Comparison of ENCODE assay signal across 19 cellular contexts in the genomic region with DNA sequence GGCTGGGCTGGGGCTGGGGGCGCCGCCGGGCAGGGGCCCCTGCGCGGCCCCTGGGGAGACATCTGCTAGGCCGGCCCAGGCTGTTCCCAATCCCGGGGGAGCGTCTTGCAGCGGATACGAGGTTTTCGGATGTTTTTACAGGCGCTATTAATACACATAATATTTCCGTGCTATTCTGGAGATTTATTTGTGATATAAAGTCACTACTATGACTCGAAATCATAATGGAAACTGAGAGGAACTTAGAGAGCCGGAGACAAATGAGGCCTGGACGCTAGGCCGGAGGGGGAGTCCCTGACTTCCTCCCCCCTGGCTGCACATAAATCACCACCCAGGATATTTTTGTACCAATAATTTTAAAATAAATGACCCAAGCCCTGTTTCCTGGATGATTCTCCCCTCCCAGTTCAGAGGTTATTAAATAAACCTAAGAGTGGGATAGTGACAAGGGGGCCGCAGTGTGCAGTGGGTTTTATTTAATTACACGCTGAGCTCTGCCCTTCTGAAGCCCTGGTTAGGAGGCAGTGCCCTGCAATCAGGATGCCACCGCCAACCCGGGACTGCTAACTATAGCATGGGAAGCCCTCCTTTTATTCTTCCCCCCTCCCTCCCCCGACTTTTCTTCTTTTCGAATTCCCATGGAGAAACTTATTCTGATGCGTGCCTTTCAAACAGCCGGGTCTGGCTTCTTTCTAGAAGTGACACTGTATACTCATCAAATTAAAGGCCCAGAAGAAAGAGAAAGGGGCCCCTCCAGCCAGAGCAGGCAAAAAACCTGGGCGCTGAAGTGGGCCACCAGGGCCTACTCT.
DNase-seq lines count a peak whose midpoint lies in the region; ATAC-seq and TF ChIP-seq lines count a peak whose summit lies in the region.
"Had no signal": no experiment of that assay in that cellular context is flagged by ENCODE, and none has a peak within 500 bp of the region (broad histone marks: within the 10 kb centered on the region; RNA-seq: fewer than 3 reads in every experiment).

No MANE protein-coding gene starts in this region.

- WGBS in testis, 2 donors = 38 to 46% methylated on average over 18 to 26 of the region's 26 CpGs

- H3K9ac ChIP-seq in HUES6 (ENCODE audit: low read length) (no peak overlapping the region), mucosa of stomach (ENCODE audit: low read length) (peak overlapping the region; percentile 78)

- H3K27ac ChIP-seq in HUES6 (ENCODE audit: low read depth, low read length) (no peak overlapping the region), testis (no peak overlapping the region)
- H3K27ac ChIP-seq: body of pancreas, PC-9, VCaP had no signal

- H3K4me3 ChIP-seq in HUES6 (ENCODE audit: low read depth, low read length) (peak overlapping the region; percentile 74), mucosa of stomach (ENCODE audit: low read length) (peak overlapping the region; percentile 67), testis (peak overlapping the region; percentile 6 to 39)
- H3K4me3 ChIP-seq: body of pancreas, PC-9 had no signal

- H3K4me1 ChIP-seq in HUES6 (ENCODE audit: control insufficient read depth, insufficient read depth, low read length) = peaks cover 41% of the 10 kb centered on the region
- peaks cover 42% of the 10 kb centered on the region for H3K4me1 ChIP-seq in mucosa of stomach (ENCODE audit: control insufficient read depth, insufficient read depth, low read length)
- no peaks in the 10 kb centered on the region for H3K4me1 ChIP-seq in testis

- intact Hi-C loops in Right ventricle myocardium superior (cut with DNase I) (no loop called here), testis (cut with DNase I; ENCODE audit: low total_unique reads) (no loop called here)

- no peak for TF ChIP-seq POLR2A in testis (IDR thresholded peaks at IDR 0.05)

- H3K27me3 ChIP-seq in HUES6 (ENCODE audit: control insufficient read depth, insufficient read depth, low read length) (peaks cover 68% of the 10 kb centered on the region), mucosa of stomach (ENCODE audit: control insufficient read depth, insufficient read depth, low read length) (peaks cover 24% of the 10 kb centered on the region), testis (no peaks in the 10 kb centered on the region)
- H3K27me3 ChIP-seq: body of pancreas had no signal

- DNase-seq in Right ventricle myocardium superior = no peak
- DNase-seq in testis = no peak
- DNase-seq in stimulated activated CD4-positive, alpha-beta T cell treated with anti-CD3 and anti-CD28 coated beads, Interleukin-2, amount 100 ng/mL, for 24 hours = no peak
- no peak for DNase-seq in SK-N-DZ (ENCODE audit: low spot score)
- DNase-seq: activated CD8-positive, alpha-beta memory T cell treated with anti-CD3 and anti-CD28 coated beads for 24 hours; activated gamma-delta T cell; body of pancreas; DMS53; naive thymus-derived CD4-positive, alpha-beta T cell; NCI-H1930; NCI-H524; PC-9 had no signal

- no peak for TF ChIP-seq CTCF in testis (IDR thresholded peaks at IDR 0.05)

- H3K36me3 ChIP-seq in HUES6 (ENCODE audit: control insufficient read depth, insufficient read depth, low read length) (no peaks in the 10 kb centered on the region), mucosa of stomach (ENCODE audit: control insufficient read depth, insufficient read depth, low read length) (no peaks in the 10 kb centered on the region), testis (ENCODE audit: low read depth, missing control alignments) (no peaks in the 10 kb centered on the region)

- H3K9me3 ChIP-seq in HUES6 (ENCODE audit: control insufficient read depth, insufficient read depth, low read depth, low read length) = no peaks in the 10 kb centered on the region
- no peaks in the 10 kb centered on the region for H3K9me3 ChIP-seq in mucosa of stomach (ENCODE audit: control insufficient read depth, low read length)
- no peaks in the 10 kb centered on the region for H3K9me3 ChIP-seq in testis
- H3K9me3 ChIP-seq: body of pancreas had no signal

- ATAC-seq in Right ventricle myocardium superior (ENCODE audit: poor library complexity) (peak; percentile 22), GM19455 (IDR thresholded peaks at IDR 0.05; ENCODE audit: unreplicated experiment) (no peak), HG03565 (IDR thresholded peaks at IDR 0.05; ENCODE audit: unreplicated experiment) (no peak)
- ATAC-seq: body of pancreas; naive thymus-derived CD4-positive, alpha-beta T cell; sciatic nerve; stimulated activated memory B cell treated with anti-CD40 and anti-IgM and Interleukin-4, amounts not matched to agents 10 μg/mL and 1 μg/mL and 100 μg/mL, for 72 hours had no signal

Comparison
In these comparisons a context has a peak if more than half of its experiments do, and no peak if none do; other contexts are left out.
1. H3K4me3 ChIP-seq: peak in every context shown above with its lines; median percentile 74 in HUES6; 67 in mucosa of stomach; 22 in testis.